10 cellular contexts compared by ENCODE assay signal in the genomic region with DNA sequence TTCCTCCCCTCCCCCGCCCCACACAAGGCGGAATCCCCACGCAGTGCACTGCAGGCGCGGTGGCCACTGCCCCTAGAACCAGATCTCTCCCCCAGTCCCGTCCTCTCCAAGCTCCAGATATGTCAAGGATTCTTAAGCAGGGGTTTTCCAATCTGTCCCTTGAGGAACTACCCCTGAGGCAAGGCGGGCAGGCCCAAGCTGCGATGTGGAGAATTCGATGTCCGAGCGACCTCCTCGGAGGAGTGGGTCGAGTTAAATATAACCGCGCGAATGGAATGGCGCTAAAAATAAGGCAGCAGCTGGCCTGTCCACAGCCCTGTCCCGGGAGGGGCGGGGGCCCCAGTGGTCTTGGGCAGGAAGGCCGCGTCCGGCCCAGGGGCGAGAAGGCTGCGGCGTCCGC. TPM values are rescaled to one million over a fixed set of nuclear protein-coding genes. Genes with fewer than 3 reads are reported as not detected.
A peak's percentile ranks its signal among the peaks of the same experiment; 100 is the strongest.
DNase-seq lines count a peak whose midpoint lies in the region; ATAC-seq and TF ChIP-seq lines count a peak whose summit lies in the region.
"Had no signal": no experiment of that assay in that cellular context is flagged by ENCODE, and none has a peak within 500 bp of the region (broad histone marks: within the 10 kb centered on the region; RNA-seq: fewer than 3 reads in every experiment).

No MANE protein-coding gene starts in this region.

- H3K9me2 ChIP-seq in GM23248 (ENCODE audit: insufficient read depth) = no peaks in the 10 kb centered on the region

- H3K27ac ChIP-seq in GM23248 (no peak overlapping the region), sigmoid colon (peak overlapping the region in 3 of 4 donors; percentile 38 to 54 (median 54))

- H3K27me3 ChIP-seq in GM23248 (replicated peaks; ENCODE audit: insufficient read depth) (peaks cover 68% of the 10 kb centered on the region), sigmoid colon (peaks cover 50 to 83% (median 64%) of the 10 kb centered on the region in 3 donors)

- no peaks in the 10 kb centered on the region for H4K20me1 ChIP-seq in GM23248 (ENCODE audit: insufficient read depth)

- H3K9ac ChIP-seq in GM23248 = no peak overlapping the region

- no peak for TF ChIP-seq POLR2A in sigmoid colon (IDR thresholded peaks at IDR 0.05)

- H2AFZ ChIP-seq in GM23248 = no peak overlapping the region

- no peak for TF ChIP-seq EP300 in sigmoid colon (IDR thresholded peaks at IDR 0.05)

- no peaks in the 10 kb centered on the region for H3K79me2 ChIP-seq in GM23248 (ENCODE audit: insufficient read depth)

- H3K4me3 Mint-ChIP-seq in effector memory CD8-positive, alpha-beta T cell = peak overlapping the region; percentile 7 to 8

- peaks cover 2 to 5% of the 10 kb centered on the region in 2 donors for H3K9me3 Mint-ChIP-seq in effector memory CD8-positive, alpha-beta T cell

- peaks cover 36% of the 10 kb centered on the region for H3K36me3 Mint-ChIP-seq in effector memory CD8-positive, alpha-beta T cell (ENCODE audit: insufficient read depth)

- H3K4me1 Mint-ChIP-seq in effector memory CD8-positive, alpha-beta T cell (ENCODE audit: low read depth in 2 of 2) = peaks cover 5 to 13% of the 10 kb centered on the region in 2 donors

- WGBS in GM23248 (ENCODE audit: low coverage in 1 of 2, low lambda C conversion rate in 2 of 2, missing lambda C conversion rate in 2 of 2), 2 experiments = 36 to 42% methylated on average over 23 to 26 of the region's 26 CpGs
- 38 to 53% methylated on average over 26 of the region's 26 CpGs for WGBS in sigmoid colon, 2 donors

- DNase-seq in GM23248 (no peak), LNCaP clone FGC (ENCODE audit: low read depth) (no peak), sigmoid colon (no peak), germinal center (ENCODE audit: low spot score) (no peak), AG08395 (ENCODE audit: low spot score) (no peak), dedifferentiated amniotic fluid mesenchymal stem cell (ENCODE audit: extremely low spot score) (no peak)
- DNase-seq in effector memory CD8-positive, alpha-beta T cell = no peak
- DNase-seq: activated gamma-delta T cell, NCI-H226 had no signal

- H3K36me3 ChIP-seq in GM23248 (ENCODE audit: low read depth) (no peaks in the 10 kb centered on the region), sigmoid colon (no peaks in the 10 kb centered on the region)

- no peak for ATAC-seq in effector memory CD8-positive, alpha-beta T cell (replicated peaks)

- H3K4me3 ChIP-seq in GM23248 = 0 out of 2 replicates have a peak overlapping the region, but pooled peaks have one; percentile 52
- peak overlapping the region; percentile 47 for H3K4me3 ChIP-seq in LNCaP clone FGC (ENCODE audit: low read depth, low read length)
- H3K4me3 ChIP-seq in sigmoid colon = peak overlapping the region in 3 of 4 donors; percentile 32 to 47 (median 38)

- peaks cover 55 to 66% of the 10 kb centered on the region in 2 donors for H3K27me3 Mint-ChIP-seq in effector memory CD8-positive, alpha-beta T cell

- H3F3A ChIP-seq in GM23248 (ENCODE audit: insufficient read depth) = no peaks in the 10 kb centered on the region

- H3K4me2 ChIP-seq in GM23248 (ENCODE audit: unreplicated experiment) = no peak overlapping the region

- no peaks in the 10 kb centered on the region for H3K4me1 ChIP-seq in GM23248 (ENCODE audit: insufficient read depth)
- H3K4me1 ChIP-seq in sigmoid colon = peaks cover 0 to 32% (median 14%) of the 10 kb centered on the region in 4 donors

- H3K9me3 ChIP-seq in GM23248 (ENCODE audit: low read depth) = no peaks in the 10 kb centered on the region
- H3K9me3 ChIP-seq in sigmoid colon = peaks cover 0 to 7% (median 1%) of the 10 kb centered on the region in 4 donors

- in situ Hi-C loops in GM23248 (cut with MboI) = no loop called here

- no peak overlapping the region for H3K27ac Mint-ChIP-seq in effector memory CD8-positive, alpha-beta T cell

- intact Hi-C loops in sigmoid colon (cut with DNase I) = no loop called here

- no peak for TF ChIP-seq CTCF in LNCaP clone FGC (IDR thresholded peaks at IDR 0.05; ENCODE audit: control insufficient read depth, extremely low read depth, insufficient read depth)
- TF ChIP-seq CTCF in sigmoid colon (IDR thresholded peaks at IDR 0.05) = no peak

RNA-seq across cellular contexts. Expression of a gene that starts 5.8 kb away (rescaled TPM):
- total RNA-seq in GM23248 (2014; rRNA removed; shearing (Covaris generic)) = not detected in 2 replicates
- polyA plus RNA-seq in GM23248 (2016; fragmentation: Nextera tagmentation; extraction: Ambion mirVana) (not detected in 2 replicates), sigmoid colon (under 1 TPM in 1 of 3 donors, not detected in 2; 0.31 TPM)
- total RNA-seq in sigmoid colon = 1 to 10 TPM; 3.1 to 5.0 (median 4.1) TPM
- total RNA-seq: pulmonary artery endothelial cell had no signal

RNA-seq across cellular contexts. Expression of a gene that starts 50.9 kb away (rescaled TPM):
- total RNA-seq in GM23248 (2014; rRNA removed; shearing (Covaris generic)) = 8.4 and 12.8 TPM in 2 replicates
- polyA plus RNA-seq in GM23248 (2016; fragmentation: Nextera tagmentation; extraction: Ambion mirVana) = 14.0 and 14.3 TPM in 2 replicates
- 10 to 100 TPM in 1 of 4 donors, 1 to 10 TPM in 3; 6.2 to 11.4 (median 7.1) TPM for total RNA-seq in sigmoid colon
- 10 to 100 TPM in 1 of 3 donors, 1 to 10 TPM in 2; 3.0 to 10.8 (median 3.2) TPM for polyA plus RNA-seq in sigmoid colon
